ENCODE assay signal across 9 cellular contexts in genomic region chr11:119091966-119092879, GRCh38. TPM values are rescaled to one million over a fixed set of nuclear protein-coding genes. Genes with fewer than 3 reads are reported as not detected.
DNase-seq lines count a peak whose midpoint lies in the region; ATAC-seq and TF ChIP-seq lines count a peak whose summit lies in the region.
"Had no signal": no experiment of that assay in that cellular context is flagged by ENCODE, and none has a peak within 500 bp of the region (broad histone marks: within the 10 kb centered on the region; RNA-seq: fewer than 3 reads in every experiment).

No MANE protein-coding gene starts in this region.

- H3K9me3 ChIP-seq in OCI-LY3 (ENCODE audit: insufficient read depth, low read length) (no peaks in the 10 kb centered on the region), smooth muscle cell (replicated peaks; ENCODE audit: low read depth) (no peaks in the 10 kb centered on the region)

- peaks cover 91% of the 10 kb centered on the region for H3K36me3 Mint-ChIP-seq in activated T-cell treated with anti-CD3 and anti-CD28 coated beads, Interleukin-2, amount 50 U/mL, for 24 hours (ENCODE audit: low read depth)

- H3K27ac Mint-ChIP-seq in activated T-cell treated with anti-CD3 and anti-CD28 coated beads, Interleukin-2, amount 50 U/mL, for 24 hours, result peak overlapping the region; percentile 93

- peak overlapping the region; percentile 97 for H3K4me3 ChIP-seq in OCI-LY3 (ENCODE audit: low read length)
- H3K4me3 ChIP-seq in smooth muscle cell, result no peak overlapping the region

- no peaks in the 10 kb centered on the region for H3K9me3 Mint-ChIP-seq in activated T-cell treated with anti-CD3 and anti-CD28 coated beads, Interleukin-2, amount 50 U/mL, for 24 hours

- H3K4me1 ChIP-seq in OCI-LY3 (ENCODE audit: low read length) (peaks cover 31% of the 10 kb centered on the region), smooth muscle cell (ENCODE audit: low read depth) (peaks cover 5% of the 10 kb centered on the region)

- 90% methylated on average over 13 of the region's 13 CpGs for WGBS in smooth muscle cell (ENCODE audit: low lambda C conversion rate)

- no peak for TF ChIP-seq CTCF in OCI-LY3 (IDR thresholded peaks at IDR 0.05; ENCODE audit: low read depth, low read length)
- no peak for TF ChIP-seq CTCF in smooth muscle cell (IDR thresholded peaks at IDR 0.05; ENCODE audit: borderline replicate concordance, insufficient read depth, poor library complexity, severe bottlenecking)

- peak overlapping the region; percentile 93 for H3K4me3 Mint-ChIP-seq in activated T-cell treated with anti-CD3 and anti-CD28 coated beads, Interleukin-2, amount 50 U/mL, for 24 hours

- peak overlapping the region; percentile 96 for H3K4me2 ChIP-seq in OCI-LY3 (ENCODE audit: low read length)
- H3K4me2 ChIP-seq in smooth muscle cell, result peak overlapping the region; percentile 92

- H4K20me1 ChIP-seq in OCI-LY3 (ENCODE audit: insufficient read depth, low read length) (peaks cover 26% of the 10 kb centered on the region), smooth muscle cell (ENCODE audit: low read depth) (peaks cover 14% of the 10 kb centered on the region)

- no peak for DNase-seq in activated T-cell treated with anti-CD3 and anti-CD28 coated beads, Interleukin-2, amount 50 U/mL, for 24 hours
- no peak for DNase-seq in activated T-cell treated with anti-CD3 and anti-CD28 coated beads, Interleukin-2, amount 50 U/mL, for 1 hour
- DNase-seq in smooth muscle cell (lab: John Stamatoyannopoulos, UW; ENCODE audit: unreplicated experiment), result no peak
- no peak for DNase-seq in SKM-1 treated with dmso at 0.1 percent for 144 hours (lab: John Stamatoyannopoulos, UW; ENCODE audit: unreplicated experiment)
- DNase-seq: kidney had no signal

- peaks cover 45% of the 10 kb centered on the region for H3K4me1 Mint-ChIP-seq in activated T-cell treated with anti-CD3 and anti-CD28 coated beads, Interleukin-2, amount 50 U/mL, for 24 hours (ENCODE audit: low read depth)

- peak overlapping the region; percentile 92; the same call in 1 of the 2 replicates for H3K9ac ChIP-seq in OCI-LY3 (ENCODE audit: low read length)
- H3K9ac ChIP-seq in smooth muscle cell (ENCODE audit: low read depth), result no peak overlapping the region

- H3F3A ChIP-seq in smooth muscle cell (ENCODE audit: low read depth), result peaks cover 14% of the 10 kb centered on the region

- H3K27me3 ChIP-seq in OCI-LY3 (ENCODE audit: low read depth, low read length), result no peaks in the 10 kb centered on the region
- no peaks in the 10 kb centered on the region for H3K27me3 ChIP-seq in smooth muscle cell (ENCODE audit: low read depth)

- H2AFZ ChIP-seq in OCI-LY3 (ENCODE audit: low read depth, low read length), result no peak overlapping the region
- H2AFZ ChIP-seq in smooth muscle cell (ENCODE audit: low read depth), result no peak overlapping the region

- H3K27me3 Mint-ChIP-seq in activated T-cell treated with anti-CD3 and anti-CD28 coated beads, Interleukin-2, amount 50 U/mL, for 24 hours, result peaks cover 3% of the 10 kb centered on the region

- H3K27ac ChIP-seq in OCI-LY3 (ENCODE audit: low read length), result peak overlapping the region; percentile 73
- H3K27ac ChIP-seq in cingulate gyrus (ENCODE audit: low read depth, low read length), result peak overlapping the region; percentile 91
- H3K27ac ChIP-seq in smooth muscle cell (ENCODE audit: low read depth), result no peak overlapping the region

- H3K36me3 ChIP-seq in OCI-LY3 (replicated peaks; ENCODE audit: low read depth, low read length) (peaks cover 45% of the 10 kb centered on the region), smooth muscle cell (ENCODE audit: low read depth) (no peaks in the 10 kb centered on the region)

- H3K79me2 ChIP-seq in OCI-LY3 (ENCODE audit: low read length) (peaks cover 37% of the 10 kb centered on the region), smooth muscle cell (ENCODE audit: low read depth) (peaks cover 36% of the 10 kb centered on the region)

- ATAC-seq in GM21619 (IDR thresholded peaks at IDR 0.05; ENCODE audit: unreplicated experiment) (no peak), HG03135 (IDR thresholded peaks at IDR 0.05; ENCODE audit: unreplicated experiment) (no peak)

RNA-seq across cellular contexts. Expression of gene HMBS, which starts 7.5 kb away (rescaled TPM):
- 13.9 and 33.7 TPM in 2 replicates for total RNA-seq in smooth muscle cell
- polyA plus RNA-seq in smooth muscle cell, result 39.9 and 43.4 TPM in 2 replicates

RNA-seq across cellular contexts. Expression of gene DPAGT1, which starts 9.4 kb away (rescaled TPM):
- 26.2 and 40.5 TPM in 2 replicates for total RNA-seq in smooth muscle cell
- polyA plus RNA-seq in smooth muscle cell, result 68.1 and 73.7 TPM in 2 replicates

RNA-seq across cellular contexts. Expression of gene C2CD2L, which starts 14.9 kb away (rescaled TPM):
- total RNA-seq in smooth muscle cell, result 4.8 and 10.6 TPM in 2 replicates
- polyA plus RNA-seq in smooth muscle cell, result 7.2 and 9.2 TPM in 2 replicates

RNA-seq across cellular contexts. Expression of gene VPS11, which starts 24.6 kb away (rescaled TPM):
- total RNA-seq in smooth muscle cell, result 32.3 and 33.8 TPM in 2 replicates
- polyA plus RNA-seq in smooth muscle cell, result 33.1 and 38.7 TPM in 2 replicates

RNA-seq across cellular contexts. Expression of gene HINFP, which starts 29.2 kb away (rescaled TPM):
- total RNA-seq in smooth muscle cell, result 17.3 and 18.6 TPM in 2 replicates
- 11.2 and 15.6 TPM in 2 replicates for polyA plus RNA-seq in smooth muscle cell
